8 cellular contexts compared by ENCODE assay signal in genomic region chr5:108380531-108381021, GRCh38. TPM values are rescaled to one million over a fixed set of nuclear protein-coding genes. Genes with fewer than 3 reads are reported as not detected.
A peak's percentile ranks its signal among the peaks of the same experiment; 100 is the strongest.
DNase-seq lines count a peak whose midpoint lies in the region; ATAC-seq and TF ChIP-seq lines count a peak whose summit lies in the region.

No MANE protein-coding gene starts in this region.

- H3K9ac ChIP-seq in Loucy (ENCODE audit: low read depth, low read length, poor library complexity, severe bottlenecking) = peak overlapping the region; percentile 94

- H3K36me3 Mint-ChIP-seq in GM23338 (ENCODE audit: low read depth) = peaks cover 6% of the 10 kb centered on the region; the same call in 2 of the 3 replicates
- H3K36me3 Mint-ChIP-seq in mesothelial cell of epicardium = peaks cover 15% of the 10 kb centered on the region

- no peaks in the 10 kb centered on the region for H3K9me3 ChIP-seq in Loucy (ENCODE audit: insufficient read depth, low read depth, low read length)

- no peak overlapping the region; the same call in 1 of the 2 replicates for H3K27ac Mint-ChIP-seq in GM23338
- peak overlapping the region; percentile 93 for H3K27ac Mint-ChIP-seq in mesothelial cell of epicardium

- peaks cover 20% of the 10 kb centered on the region for H3K4me1 Mint-ChIP-seq in GM23338
- H3K4me1 Mint-ChIP-seq in mesothelial cell of epicardium = peaks cover 21% of the 10 kb centered on the region

- H3K79me2 ChIP-seq in GM23338 (replicated peaks; ENCODE audit: insufficient read depth) (peaks cover 26% of the 10 kb centered on the region), Loucy (ENCODE audit: insufficient read depth, low read length) (peaks cover 48% of the 10 kb centered on the region)

- H3K27me3 ChIP-seq in GM23338 (ENCODE audit: insufficient read depth) = no peaks in the 10 kb centered on the region
- H3K27me3 ChIP-seq in Loucy (ENCODE audit: insufficient read depth, low read length, poor library complexity, severe bottlenecking) = no peaks in the 10 kb centered on the region

- H3K27me3 Mint-ChIP-seq in GM23338 (ENCODE audit: insufficient read depth, low read depth, poor library complexity) (peaks cover 5% of the 10 kb centered on the region), mesothelial cell of epicardium (ENCODE audit: low read depth) (no peaks in the 10 kb centered on the region)

- no peaks in the 10 kb centered on the region for H4K20me1 ChIP-seq in GM23338 (replicated peaks; ENCODE audit: insufficient read depth)
- peaks cover 11% of the 10 kb centered on the region for H4K20me1 ChIP-seq in Loucy (ENCODE audit: insufficient read depth, low read length, poor library complexity, severe bottlenecking)

- H3K36me3 ChIP-seq in GM23338 (ENCODE audit: insufficient read depth) (no peaks in the 10 kb centered on the region), Loucy (ENCODE audit: insufficient read depth, low read length) (no peaks in the 10 kb centered on the region)

- H2AFZ ChIP-seq in GM23338 (peak overlapping the region; percentile 38), Loucy (ENCODE audit: low read length) (no peak overlapping the region)

- H3K9me2 ChIP-seq in GM23338 (ENCODE audit: insufficient read depth) (no peaks in the 10 kb centered on the region), Loucy (replicated peaks; ENCODE audit: low read depth, low read length) (no peaks in the 10 kb centered on the region)

- peak overlapping the region; percentile 84 for H3K4me3 Mint-ChIP-seq in GM23338
- peak overlapping the region; percentile 89 for H3K4me3 Mint-ChIP-seq in mesothelial cell of epicardium

- no peak for TF ChIP-seq CTCF in GM12875 (IDR thresholded peaks at IDR 0.05; ENCODE audit: borderline replicate concordance, insufficient read depth, low read depth, low read length)
- TF ChIP-seq CTCF in GM23338 (conservative IDR thresholded peaks at IDR 0.05; ENCODE audit: low read depth in 2 of 2) = no peak
- TF ChIP-seq CTCF in Loucy (conservative IDR thresholded peaks at IDR 0.05; ENCODE audit: low read length) = no peak
- no peak for TF ChIP-seq CTCF in mesothelial cell of epicardium (IDR thresholded peaks at IDR 0.05; ENCODE audit: unreplicated experiment)

- ATAC-seq in GM23338 = peak; percentile 9

- DNase-seq in GM23338 (ENCODE audit: low spot score) (peak; percentile 81), mesothelial cell of epicardium (ENCODE audit: low spot score in 2 of 2, unreplicated experiment in 2 of 2) (peak; percentile 34 to 47), GM19240 (ENCODE audit: insufficient read length, low spot score) (no peak)
- peak; percentile 61 to 65 for DNase-seq in activated CD4-positive, alpha-beta T cell treated with anti-CD3 and anti-CD28 coated beads, Interleukin-2, amount 50 U/mL, for 48 hours
- peak; percentile 52 for DNase-seq in effector CD8-positive, alpha-beta T cell (lab: John Stamatoyannopoulos, UW)
- peak; percentile 43 for DNase-seq in stimulated activated CD8-positive, alpha-beta memory T cell treated with anti-CD3 and anti-CD28 coated beads, Interleukin-4, amount 100 ng/mL, for 24 hours (ENCODE audit: low read depth)

- peaks cover 19% of the 10 kb centered on the region for H3K4me1 ChIP-seq in GM23338 (ENCODE audit: insufficient read depth)
- H3K4me1 ChIP-seq in Loucy (ENCODE audit: insufficient read depth, low read length, poor library complexity, severe bottlenecking) = peaks cover 18% of the 10 kb centered on the region

- no peaks in the 10 kb centered on the region for H3F3A ChIP-seq in GM23338 (replicated peaks; ENCODE audit: low read depth)
- H3F3A ChIP-seq in Loucy (ENCODE audit: low read depth) = no peaks in the 10 kb centered on the region

- peak overlapping the region; percentile 74 for H3K4me2 ChIP-seq in GM23338
- H3K4me2 ChIP-seq in Loucy (ENCODE audit: low read depth, low read length, poor library complexity, severe bottlenecking) = peak overlapping the region; percentile 90

- H3K9me3 Mint-ChIP-seq in GM23338 (peaks cover 6% of the 10 kb centered on the region; the same call in 2 of the 3 replicates), mesothelial cell of epicardium (peaks cover 12% of the 10 kb centered on the region)

- H3K4me3 ChIP-seq in GM12875 (ENCODE audit: low read depth, low read length) = peak overlapping the region; percentile 98
- peak overlapping the region; percentile 59 for H3K4me3 ChIP-seq in GM23338
- H3K4me3 ChIP-seq in Loucy (ENCODE audit: low read length, poor library complexity, severe bottlenecking) = peak overlapping the region; percentile 96

- no peak overlapping the region for H3K27ac ChIP-seq in GM23338 (ENCODE audit: low read depth)

TF ChIP-seq in GM23338, 12 proteins besides CTCF, POLR2A, EP300 and RAD21:
- TF ChIP-seq NANOG (IDR thresholded peaks at IDR 0.05; ENCODE audit: borderline replicate concordance) (no peak), POLR2AphosphoS5 (IDR thresholded peaks at IDR 0.05; ENCODE audit: low read depth) (peak; percentile 49)

RNA-seq across cellular contexts. Expression of gene FBXL17, which starts 1.3 kb away (rescaled TPM):
- total RNA-seq in GM23338 (2014; rRNA removed; shearing (Covaris generic)) = 2.1 and 2.7 TPM in 2 replicates
- polyA plus RNA-seq in GM23338 (2016; fragmentation: Nextera tagmentation; extraction: Ambion mirVana) = 1.9 and 2.0 TPM in 2 replicates
- total RNA-seq in mesothelial cell of epicardium = 13.8 to 21.6 TPM (median 17.3 TPM) in 3 replicates
